ENCODE assay signal across 24 cellular contexts in genomic region chr19:22893855-22894270, GRCh38.
"Had no signal": no experiment of that assay in that cellular context is flagged by ENCODE, and none has a peak within 500 bp of the region (broad histone marks: within the 10 kb centered on the region; RNA-seq: fewer than 3 reads in every experiment).

No MANE protein-coding gene starts in this region.

- ATAC-seq: K562, Panc1, PC-3, T-cell had no signal

- H3K36me3 ChIP-seq: SJCRH30 had no signal

- H3K9me3 ChIP-seq: SJCRH30 had no signal

- H3K27ac ChIP-seq: HL-60, KMS-11, RWPE1, SJCRH30 had no signal

- DNase-seq: Kasumi-1, MM.1S, NCI-H1092 treated with DMSO at 0.1 percent for 48 hours, NCI-H1436 treated with DMSO at 0.1 percent for 48 hours, NCI-H1694, NCI-H187 treated with DMSO at 0.1 percent for 48 hours, NCI-H2029 treated with DMSO at 0.1 percent for 48 hours, NCI-H2171 treated with DMSO at 0.1 percent for 48 hours, NCI-H446, NCI-H510A, NCI-H524 treated with DMSO at 0.1 percent for 48 hours, NCI-H69, NCI-H774, PC-3, SHP77 treated with DMSO at 0.1 percent for 48 hours, SJCRH30, SW 1271, T-cell had no signal

- H3K27me3 ChIP-seq: SJCRH30 had no signal

- H3K9ac ChIP-seq: KMS-11 had no signal

- H3K4me3 ChIP-seq: K562, SJCRH30 had no signal

- H3K4me1 ChIP-seq: SJCRH30 had no signal

- FAIRE-seq: HTR-8/SVneo, K562 had no signal
